In genomic region chr2:47227532-47228166, GRCh38 we compare ENCODE assay signal across 15 cellular contexts. TPM values are rescaled to one million over a fixed set of nuclear protein-coding genes. Genes with fewer than 3 reads are reported as not detected.
A peak's percentile ranks its signal among the peaks of the same experiment; 100 is the strongest.
DNase-seq lines count a peak whose midpoint lies in the region; ATAC-seq, FAIRE-seq and TF ChIP-seq lines count a peak whose summit lies in the region.
"Had no signal": no experiment of that assay in that cellular context is flagged by ENCODE, and none has a peak within 500 bp of the region (broad histone marks: within the 10 kb centered on the region; RNA-seq: fewer than 3 reads in every experiment).

No MANE protein-coding gene starts in this region.

- intact Hi-C loops in K562 (cut with micrococcal nuclease): loop anchor here (2.0 kb wide), 1 partner anchor 45 kb away; no protein-coding TSS in a partner anchor

- no peaks in the 10 kb centered on the region for H3K27me3 ChIP-seq in K562 (ENCODE audit: control insufficient read depth in 2 of 2, insufficient read depth in 2 of 2, low read length in 2 of 2)
- H3K27me3 ChIP-seq: breast epithelium had no signal

- 0 out of 2 replicates have a peak, but pooled peaks have one; percentile 29 for TF ChIP-seq EP300 in K562 (IDR thresholded peaks at IDR 0.05; ENCODE audit: low read length)

- in situ Hi-C loops in K562 (cut with MboI): no loop called here

- H3K36me3 ChIP-seq in K562 (ENCODE audit: control insufficient read depth, insufficient read depth, low read length): no peaks in the 10 kb centered on the region
- H3K36me3 ChIP-seq: breast epithelium had no signal

- H3K9ac ChIP-seq in K562 (ENCODE audit: insufficient read depth in 1 of 2, low read depth in 2 of 2, low read length in 2 of 2): no peak overlapping the region

- TF ChIP-seq POLR2A in K562 (conservative IDR thresholded peaks at IDR 0.05): no peak

- H2AFZ ChIP-seq in K562 (ENCODE audit: low read depth, low read length): peak overlapping the region; percentile 21; the same call in 1 of the 2 replicates

- no peaks in the 10 kb centered on the region for H3K27me3 Mint-ChIP-seq in stimulated activated memory B cell treated with anti-CD40 and anti-IgM and Interleukin-4, amounts not matched to agents 10 μg/mL and 1 μg/mL and 100 μg/mL, for 72 hours

- peaks cover 9% of the 10 kb centered on the region for H3K4me1 Mint-ChIP-seq in stimulated activated memory B cell treated with anti-CD40 and anti-IgM and Interleukin-4, amounts not matched to agents 10 μg/mL and 1 μg/mL and 100 μg/mL, for 72 hours

- POLR2A ChIA-PET in K562 (lab: Yijun Ruan, JAX): interaction anchor here (0.6 to 1.8 kb wide), 6 partner anchors 8 to 50 kb away, joined by 3 to 7 read pairs (median 3); no protein-coding TSS in a partner anchor

- no peak overlapping the region for H3K4me3 Mint-ChIP-seq in stimulated activated memory B cell treated with anti-CD40 and anti-IgM and Interleukin-4, amounts not matched to agents 10 μg/mL and 1 μg/mL and 100 μg/mL, for 72 hours

- no peak overlapping the region for H3K27ac ChIP-seq in K562 (ENCODE audit: extremely low read depth, low read depth, low read length)
- H3K27ac ChIP-seq: breast epithelium had no signal

- no peaks in the 10 kb centered on the region for H3K79me2 ChIP-seq in K562 (ENCODE audit: control insufficient read depth, insufficient read depth, low read length)

- DNase-seq in NCI-H2171 treated with DMSO at 0.1 percent for 48 hours (lab: John Stamatoyannopoulos, UW) (peak; percentile 50), NCI-H2171 (lab: John Stamatoyannopoulos, UW) (no peak), NCI-H187 (lab: John Stamatoyannopoulos, UW) (peak; percentile 81 to 95), K562 (ENCODE audit: extremely low read depth in 1 of 4, low spot score in 3 of 4) (peak in 2 of 4 experiments; percentile 35 to 65), pons (ENCODE audit: low spot score) (peak; percentile 20), medulla oblongata (ENCODE audit: extremely low spot score) (no peak), kidney glomerular epithelial cell (lab: John Stamatoyannopoulos, UW) (no peak)
- DNase-seq: activated gamma-delta T cell treated with Interleukin-2 at 50 U/mL for 16 hours; GOT3; stimulated activated CD4-positive, alpha-beta T cell treated with anti-CD3 and anti-CD28 coated beads, Interleukin-4, amount 100 ng/mL, for 24 hours; trophoblast cell had no signal

- no peak for TF ChIP-seq RAD21 in K562 (CRISPR knock-in tag; conservative IDR thresholded peaks at IDR 0.05 in 1 of 2, IDR thresholded peaks at IDR 0.05 in 1 of 2)

- no peak overlapping the region for H3K27ac Mint-ChIP-seq in stimulated activated memory B cell treated with anti-CD40 and anti-IgM and Interleukin-4, amounts not matched to agents 10 μg/mL and 1 μg/mL and 100 μg/mL, for 72 hours

- H3K4me1 ChIP-seq in K562 (replicated peaks in 1 of 2; ENCODE audit: control insufficient read depth in 2 of 2, insufficient read depth in 2 of 2, low read length in 2 of 2): peaks cover 27 to 48% of the 10 kb centered on the region in 2 experiments
- H3K4me1 ChIP-seq: breast epithelium had no signal

- no peaks in the 10 kb centered on the region for H4K20me1 ChIP-seq in K562 (replicated peaks; ENCODE audit: control insufficient read depth, insufficient read depth, low read length)

- ATAC-seq in K562: peak; percentile 55
- no peak for ATAC-seq in stimulated activated memory B cell treated with anti-CD40 and anti-IgM and Interleukin-4, amounts not matched to agents 10 μg/mL and 1 μg/mL and 100 μg/mL, for 72 hours
- ATAC-seq: left lobe of liver had no signal

- no peak overlapping the region for H3K4me3 ChIP-seq in K562
- H3K4me3 ChIP-seq: breast epithelium had no signal

- H3K9me3 Mint-ChIP-seq in stimulated activated memory B cell treated with anti-CD40 and anti-IgM and Interleukin-4, amounts not matched to agents 10 μg/mL and 1 μg/mL and 100 μg/mL, for 72 hours: no peaks in the 10 kb centered on the region

- H3K9me3 ChIP-seq in K562 (replicated peaks; ENCODE audit: control insufficient read depth, insufficient read depth, low read depth, low read length): no peaks in the 10 kb centered on the region
- H3K9me3 ChIP-seq: breast epithelium had no signal

- FAIRE-seq in K562 (lab: Jason Lieb, UNC): peak; percentile 19
- FAIRE-seq: A204.1 had no signal

- H3K9me1 ChIP-seq in K562 (ENCODE audit: control insufficient read depth, insufficient read depth, low read length): no peaks in the 10 kb centered on the region

- TF ChIP-seq CTCF in K562 (IDR thresholded peaks at IDR 0.05 in 2 of 3, conservative IDR thresholded peaks at IDR 0.05 in 1 of 3; ENCODE audit: insufficient read depth in 2 of 3, low read depth in 1 of 3, low read length in 3 of 3): no peak

- WGBS in K562 (ENCODE audit: insufficient coverage, low coverage, missing lambda C conversion rate): 12% methylated on average over 7 of the region's 7 CpGs

- CTCF ChIA-PET in K562 (lab: Yijun Ruan, JAX; ENCODE audit: low intra/inter-chr PET ratio): no interaction called here

- no peaks in the 10 kb centered on the region for H3K36me3 Mint-ChIP-seq in stimulated activated memory B cell treated with anti-CD40 and anti-IgM and Interleukin-4, amounts not matched to agents 10 μg/mL and 1 μg/mL and 100 μg/mL, for 72 hours

- BruUV-seq in K562 (replicated peaks; lab: Mats Ljungman, UMichigan): no TSS peak

- H3K4me2 ChIP-seq in K562 (ENCODE audit: insufficient read depth, low read length): peak overlapping the region; percentile 23; the same call in 1 of the 2 replicates

TF ChIP-seq in K562, 482 proteins besides CTCF, POLR2A, EP300 and RAD21 (continues in another document):
- TF ChIP-seq KDM2B (CRISPR knock-in tag; IDR thresholded peaks at IDR 0.05) (no peak), SIN3B (IDR thresholded peaks at IDR 0.05; ENCODE audit: low read depth) (no peak), ZNF280B (CRISPR knock-in tag; IDR thresholded peaks at IDR 0.05) (no peak), ADNP (tag; IDR thresholded peaks at IDR 0.05) (no peak), ZNF766 (CRISPR knock-in tag; conservative IDR thresholded peaks at IDR 0.05) (no peak), HIVEP1 (CRISPR knock-in tag; IDR thresholded peaks at IDR 0.05) (no peak), RFX1 (IDR thresholded peaks at IDR 0.05) (peak; percentile 43), SUPT5H (IDR thresholded peaks at IDR 0.05) (no peak), HDAC2 (IDR thresholded peaks at IDR 0.05) (0 out of 2 replicates have a peak, but pooled peaks have one; percentile 22), FOS (IDR thresholded peaks at IDR 0.05; ENCODE audit: extremely low read depth, insufficient read length) (no peak), ZNF398 (CRISPR knock-in tag; IDR thresholded peaks at IDR 0.05) (no peak), ZNF77 (CRISPR knock-in tag; IDR thresholded peaks at IDR 0.05) (no peak), RB1 (IDR thresholded peaks at IDR 0.05; ENCODE audit: low read depth) (no peak), ZNF384 (IDR thresholded peaks at IDR 0.05; ENCODE audit: low read depth, low read length) (no peak), RBM39 (optimal IDR thresholded peaks at IDR 0.05; ENCODE audit: low read depth, low read length) (no peak), BACH1 (tag; IDR thresholded peaks at IDR 0.05) (no peak), MEIS2 (IDR thresholded peaks at IDR 0.05; ENCODE audit: partially characterized antibody) (peak; percentile 53), SRF (CRISPR knock-in tag; IDR thresholded peaks at IDR 0.05) (no peak)

RNA-seq across cellular contexts. Expression of gene CALM2, which starts 51.3 kb away (rescaled TPM):
- 47.4 and 171 TPM in 2 replicates for total RNA-seq in K562 (2011; cell fraction: chromatin; rRNA removed; ENCODE audit: low replicate concordance)
- total RNA-seq in K562 (2011; cell fraction: nucleolus; rRNA removed): 27.7 and 36.5 TPM in 2 replicates
- 119 and 209 TPM in 2 replicates for total RNA-seq in K562 (2011; cell fraction: nucleoplasm; rRNA removed)
- 304 and 331 TPM in 2 replicates for total RNA-seq in K562 (2014; rRNA removed)
- total RNA-seq in K562 (2014; rRNA removed; fragmentation: Illumina TruSeq; extraction: Trizol): 656 and 729 TPM in 2 replicates
- total RNA-seq in K562 (2015; rRNA removed; fragmentation: Illumina TruSeq; extraction: Trizol): 436 and 447 TPM in 2 replicates
- 357 and 363 TPM in 2 replicates for total RNA-seq in K562 (2021)
- polyA plus RNA-seq in K562 (2011; rRNA removed): 225 and 326 TPM in 2 replicates
- 55.4 and 201 TPM in 2 replicates for polyA plus RNA-seq in K562 (2011; cell fraction: cytosol; rRNA removed)
- polyA plus RNA-seq in K562 (2011; cell fraction: nucleus; rRNA removed): 55.4 and 96.4 TPM in 2 replicates
- polyA plus RNA-seq in K562 (2012): 409 and 511 TPM in 2 replicates
- polyA plus RNA-seq in K562 (2014; fragmentation: Illumina TruSeq; extraction: Trizol): 457 and 479 TPM in 2 replicates
- polyA plus RNA-seq in K562 (2014; fragmentation: Nextera tagmentation; extraction: Ambion mirVana): 1,000 to 10,000 TPM; 1,257 to 1,855 TPM
- polyA plus RNA-seq in K562 (2014; rRNA removed): 316 and 329 TPM in 2 replicates
- polyA minus RNA-seq in K562 (2011; rRNA and poly(A)+ RNA removed): 319 and 344 TPM in 2 replicates
- polyA minus RNA-seq in K562 (2011; cell fraction: cytosol; rRNA and poly(A)+ RNA removed): 93.9 and 115 TPM in 2 replicates
- polyA minus RNA-seq in K562 (2011; cell fraction: nucleus; rRNA and poly(A)+ RNA removed): 54.7 and 100 TPM in 2 replicates

Comparison
In these comparisons a context has a peak if more than half of its experiments do, and no peak if none do; other contexts are left out.
1. DNase-seq: peak in NCI-H2171 treated with DMSO at 0.1 percent for 48 hours (single experiment), NCI-H187 (2 of 2) and pons (single experiment); none in NCI-H2171 (single experiment), medulla oblongata (single experiment) and kidney glomerular epithelial cell (single experiment).